In the genomic region with DNA sequence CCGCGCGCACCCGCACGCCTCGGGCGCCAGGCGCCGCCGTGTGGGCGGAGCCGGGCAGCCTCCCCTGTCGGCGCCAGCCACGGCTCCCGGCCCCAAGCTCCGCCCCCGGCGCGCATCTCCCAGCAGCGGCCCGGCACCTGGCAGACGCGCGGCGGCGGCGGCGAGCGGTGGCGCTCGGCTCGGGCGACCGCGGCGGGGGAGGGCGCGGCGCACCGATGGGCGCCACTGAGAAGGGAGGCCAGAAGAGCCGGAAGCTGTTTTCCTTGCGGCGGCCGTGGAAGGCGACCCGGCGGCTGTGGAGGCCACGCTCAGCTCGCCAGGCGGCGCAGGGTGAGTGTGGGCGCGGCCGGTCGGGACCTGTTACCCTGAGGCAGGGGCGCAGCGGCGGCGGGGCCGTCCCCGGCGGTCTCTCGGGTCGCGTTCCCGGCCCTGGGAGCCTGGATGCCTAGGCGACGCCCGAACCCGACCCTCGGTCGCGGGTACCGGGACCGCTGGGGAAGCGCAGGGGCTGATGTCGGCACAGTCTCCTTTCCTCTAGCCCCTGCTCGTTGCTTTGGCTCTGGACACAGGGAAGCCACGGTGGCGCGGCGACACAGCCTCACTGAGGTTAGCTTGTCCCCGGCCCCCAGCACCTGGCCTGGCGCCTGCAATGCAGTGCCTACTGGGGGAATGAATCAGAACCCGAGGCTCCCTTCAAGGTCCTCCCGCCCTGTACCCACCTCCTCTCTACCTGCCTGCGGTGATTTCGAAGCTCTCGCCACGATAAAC, we compare ENCODE assay signal across 8 cellular contexts. TPM values are rescaled to one million over a fixed set of nuclear protein-coding genes. Genes with fewer than 3 reads are reported as not detected.
DNase-seq lines count a peak whose midpoint lies in the region; ATAC-seq and TF ChIP-seq lines count a peak whose summit lies in the region.

No MANE protein-coding gene starts in this region.

- ATAC-seq in GM18873 (IDR thresholded peaks at IDR 0.05; ENCODE audit: low FRiP score, unreplicated experiment) (peak; percentile 78), HG03103 (IDR thresholded peaks at IDR 0.05; ENCODE audit: low read depth, unreplicated experiment) (peak; percentile 98), left lobe of liver (peak; percentile 98)

- peak; percentile 17 for TF ChIP-seq CTCF in AG09319 (IDR thresholded peaks at IDR 0.05; ENCODE audit: low read depth, low read length)

- DNase-seq in AG09319 (ENCODE audit: extremely low read depth, low read depth) (no peak), NCI-H2227 (lab: John Stamatoyannopoulos, UW; ENCODE audit: unreplicated experiment) (peak; percentile 94), cerebellum (ENCODE audit: low spot score) (peak; percentile 91), left lobe of liver (ENCODE audit: low spot score) (peak; percentile 83)
- peak; percentile 75 for DNase-seq in activated CD4-positive, alpha-beta T cell treated with anti-CD3 and anti-CD28 coated beads for 1 hour
- DNase-seq in stimulated activated CD4-positive, alpha-beta T cell treated with anti-CD3 and anti-CD28 coated beads, Interleukin-2, amount 100 ng/mL, for 4 hours (ENCODE audit: low read depth) = peak; percentile 79

RNA-seq across cellular contexts. Expression of a gene that starts 54.8 kb away (rescaled TPM):
- 86.7 TPM for total RNA-seq in cerebellum
- total RNA-seq in left lobe of liver = 0.25 TPM

Comparison
In these comparisons a context has a peak if more than half of its experiments do, and no peak if none do; other contexts are left out.
1. RNA of a gene that starts 54.8 kb away (total RNA-seq): 86.7 TPM in cerebellum (single experiment); 0.25 TPM in left lobe of liver (single experiment); every median in the first group is over 10 times any median in the second.
2. Peak in every context shown above with its lines, with median percentiles within 50 percentile points of each other: ATAC-seq.